Comparison of ENCODE assay signal across 15 cellular contexts in the genomic region with DNA sequence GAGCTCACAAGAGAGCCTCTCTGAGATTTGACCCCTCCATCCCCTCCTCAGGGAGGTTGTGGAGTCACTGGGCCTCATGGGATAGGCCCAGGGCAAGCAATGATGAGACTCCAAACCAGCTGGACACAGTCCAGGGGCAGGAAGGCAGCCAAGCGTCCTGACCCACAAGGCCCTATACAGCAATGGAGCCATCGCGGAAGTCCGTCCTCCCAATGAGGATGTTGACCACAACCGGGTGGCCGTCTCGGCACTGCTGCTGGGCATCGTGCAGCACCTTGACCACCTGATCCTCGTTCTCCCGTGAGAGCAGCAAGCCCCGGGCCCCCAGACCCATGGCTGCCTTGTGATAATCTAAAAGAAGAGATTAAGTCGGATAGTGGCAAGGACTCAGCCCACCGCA. TPM values are rescaled to one million over a fixed set of nuclear protein-coding genes. Genes with fewer than 3 reads are reported as not detected.
DNase-seq lines count a peak whose midpoint lies in the region; ATAC-seq, FAIRE-seq and TF ChIP-seq lines count a peak whose summit lies in the region.
"Had no signal": no experiment of that assay in that cellular context is flagged by ENCODE, and none has a peak within 500 bp of the region (broad histone marks: within the 10 kb centered on the region; RNA-seq: fewer than 3 reads in every experiment).

No MANE protein-coding gene starts in this region.

- H3K27ac ChIP-seq in AG04450 (ENCODE audit: low read depth, low read length) (peak overlapping the region; percentile 39), ovary (peak overlapping the region in 1 of 2 donors; percentile 30)

- H3K4me3 Mint-ChIP-seq in activated CD4-positive, alpha-beta T cell treated with anti-CD3 and anti-CD28 coated beads, Interleukin-2, amount 10 ng/mL, durations not matched to agents 24 days and 14 days = no peak overlapping the region
- no peak overlapping the region for H3K4me3 Mint-ChIP-seq in activated T-cell treated with anti-CD3 and anti-CD28 coated beads, Interleukin-2, amount 50 U/mL, for 4 hours
- H3K4me3 Mint-ChIP-seq: activated CD4-positive, alpha-beta T cell treated with anti-CD3 and anti-CD28 coated beads, Interleukin-2, amount 10 ng/mL, durations not matched to agents 7 days and 5 days; stimulated activated effector memory CD8-positive, alpha-beta T cell treated with anti-CD3 and anti-CD28 coated beads, Interleukin-12 subunit alpha, Interleukin-12 subunit beta, amount 100 ng/mL, for 72 hours had no signal

- H3K27ac Mint-ChIP-seq in activated CD4-positive, alpha-beta T cell treated with anti-CD3 and anti-CD28 coated beads, Interleukin-2, amount 10 ng/mL, durations not matched to agents 24 days and 14 days = no peak overlapping the region
- H3K27ac Mint-ChIP-seq: activated CD4-positive, alpha-beta T cell treated with anti-CD3 and anti-CD28 coated beads, Interleukin-2, amount 10 ng/mL, durations not matched to agents 7 days and 5 days; stimulated activated effector memory CD8-positive, alpha-beta T cell treated with anti-CD3 and anti-CD28 coated beads, Interleukin-12 subunit alpha, Interleukin-12 subunit beta, amount 100 ng/mL, for 72 hours had no signal

- no peaks in the 10 kb centered on the region for H3K27me3 Mint-ChIP-seq in activated CD4-positive, alpha-beta T cell treated with anti-CD3 and anti-CD28 coated beads, Interleukin-2, amount 10 ng/mL, durations not matched to agents 24 days and 14 days
- no peaks in the 10 kb centered on the region for H3K27me3 Mint-ChIP-seq in activated T-cell treated with anti-CD3 and anti-CD28 coated beads, Interleukin-2, amount 50 U/mL, for 4 hours (ENCODE audit: low read depth)
- H3K27me3 Mint-ChIP-seq: activated CD4-positive, alpha-beta T cell treated with anti-CD3 and anti-CD28 coated beads, Interleukin-2, amount 10 ng/mL, durations not matched to agents 7 days and 5 days had no signal

- peaks cover 16% of the 10 kb centered on the region for H3K9me3 ChIP-seq in AG04450 (ENCODE audit: control insufficient read depth, insufficient read depth, low read length)
- H3K9me3 ChIP-seq in ovary = no peaks in the 10 kb centered on the region

- intact Hi-C loops in cardiac septum (cut with DNase I) (loop anchor here (5.0 kb wide), 1 partner anchor 137 kb away; no protein-coding TSS in a partner anchor), ovary (cut with DNase I) (loop anchor here in 1 of 4 donors (10.0 kb wide), 2 partner anchors 140 to 1000 kb away; partner anchors contain the start of gene RAB8A)
- intact Hi-C loops in activated CD4-positive, alpha-beta T cell treated with anti-CD3 and anti-CD28 coated beads, Interleukin-2, amount 10 ng/mL, durations not matched to agents 24 days and 14 days (cut with micrococcal nuclease) = no loop called here

- H3K4me1 Mint-ChIP-seq in activated CD4-positive, alpha-beta T cell treated with anti-CD3 and anti-CD28 coated beads, Interleukin-2, amount 10 ng/mL, durations not matched to agents 24 days and 14 days = no peaks in the 10 kb centered on the region
- H3K4me1 Mint-ChIP-seq in activated T-cell treated with anti-CD3 and anti-CD28 coated beads, Interleukin-2, amount 50 U/mL, for 4 hours (ENCODE audit: low read depth) = no peaks in the 10 kb centered on the region
- H3K4me1 Mint-ChIP-seq: activated CD4-positive, alpha-beta T cell treated with anti-CD3 and anti-CD28 coated beads, Interleukin-2, amount 10 ng/mL, durations not matched to agents 7 days and 5 days; stimulated activated effector memory CD8-positive, alpha-beta T cell treated with anti-CD3 and anti-CD28 coated beads, Interleukin-12 subunit alpha, Interleukin-12 subunit beta, amount 100 ng/mL, for 72 hours had no signal

- POLR2A ChIA-PET in AG04450 (lab: Yijun Ruan, JAX) = no interaction called here

- H3K4me3 ChIP-seq in AG04450 (ENCODE audit: low read depth, low read length) (no peak overlapping the region), bronchial epithelial cell (ENCODE audit: low read depth, low read length) (no peak overlapping the region), ovary (no peak overlapping the region)

- peak; percentile 13 for FAIRE-seq in bronchial epithelial cell (lab: Jason Lieb, UNC)
- FAIRE-seq: A204.1 had no signal

- no peak for ATAC-seq in GM18873 (IDR thresholded peaks at IDR 0.05; ENCODE audit: low FRiP score, unreplicated experiment)
- ATAC-seq in activated T-cell treated with anti-CD3 and anti-CD28 coated beads, Interleukin-2, amount 50 U/mL, for 4 hours = no peak
- ATAC-seq: stimulated activated effector memory CD8-positive, alpha-beta T cell treated with anti-CD3 and anti-CD28 coated beads, Interleukin-12 subunit alpha, Interleukin-12 subunit beta, amount 100 ng/mL, for 72 hours had no signal

- DNase-seq in AG04450 (ENCODE audit: low read depth, low spot score) (no peak), bronchial epithelial cell (ENCODE audit: low read depth) (no peak), cardiac septum (ENCODE audit: low spot score) (peak; percentile 85), ovary (peak; percentile 76 to 88 (median 76)), T-helper 1 cell (no peak)
- DNase-seq in activated CD4-positive, alpha-beta T cell treated with anti-CD3 and anti-CD28 coated beads, Interleukin-2, amount 10 ng/mL, durations not matched to agents 24 days and 14 days = no peak
- DNase-seq in activated T-cell treated with anti-CD3 and anti-CD28 coated beads, Interleukin-2, amount 50 U/mL, for 4 hours = no peak
- DNase-seq: activated CD4-positive, alpha-beta T cell treated with anti-CD3 and anti-CD28 coated beads, Interleukin-2, amount 10 ng/mL, durations not matched to agents 7 days and 5 days; DND-41; foreskin melanocyte; midbrain; NCI-H1930 had no signal

- H3K27me3 ChIP-seq in AG04450 (ENCODE audit: control insufficient read depth, insufficient read depth, low read length) = no peaks in the 10 kb centered on the region
- H3K27me3 ChIP-seq in bronchial epithelial cell (ENCODE audit: control insufficient read depth, insufficient read depth, low read length) = no peaks in the 10 kb centered on the region
- H3K27me3 ChIP-seq in ovary = no peaks in the 10 kb centered on the region

- TF ChIP-seq CTCF in AG04450 (IDR thresholded peaks at IDR 0.05; ENCODE audit: low read depth, low read length) (no peak), bronchial epithelial cell (IDR thresholded peaks at IDR 0.05; ENCODE audit: insufficient read depth, low read length, severe bottlenecking) (no peak), ovary (IDR thresholded peaks at IDR 0.05) (no peak)

- H3K9me3 Mint-ChIP-seq in activated CD4-positive, alpha-beta T cell treated with anti-CD3 and anti-CD28 coated beads, Interleukin-2, amount 10 ng/mL, durations not matched to agents 24 days and 14 days = no peaks in the 10 kb centered on the region
- H3K9me3 Mint-ChIP-seq in activated T-cell treated with anti-CD3 and anti-CD28 coated beads, Interleukin-2, amount 50 U/mL, for 4 hours = no peaks in the 10 kb centered on the region
- H3K9me3 Mint-ChIP-seq: activated CD4-positive, alpha-beta T cell treated with anti-CD3 and anti-CD28 coated beads, Interleukin-2, amount 10 ng/mL, durations not matched to agents 7 days and 5 days; stimulated activated effector memory CD8-positive, alpha-beta T cell treated with anti-CD3 and anti-CD28 coated beads, Interleukin-12 subunit alpha, Interleukin-12 subunit beta, amount 100 ng/mL, for 72 hours had no signal

- WGBS in ovary, 3 donors = 13 to 27% (median 24%) methylated on average over 13 of the region's 13 CpGs

- H3K36me3 ChIP-seq in bronchial epithelial cell (ENCODE audit: control insufficient read depth, insufficient read depth, low read length) (peaks cover 24% of the 10 kb centered on the region), ovary (no peaks in the 10 kb centered on the region)

- CTCF ChIA-PET in AG04450 (lab: Charles Lee) = no interaction called here

- no peaks in the 10 kb centered on the region for H3K4me1 ChIP-seq in ovary (ENCODE audit: insufficient read depth)

- TF ChIP-seq EP300 in ovary (IDR thresholded peaks at IDR 0.05) = no peak

- H3K36me3 Mint-ChIP-seq in activated CD4-positive, alpha-beta T cell treated with anti-CD3 and anti-CD28 coated beads, Interleukin-2, amount 10 ng/mL, durations not matched to agents 24 days and 14 days (ENCODE audit: low read depth) = peaks cover 34% of the 10 kb centered on the region
- peaks cover 20% of the 10 kb centered on the region for H3K36me3 Mint-ChIP-seq in activated T-cell treated with anti-CD3 and anti-CD28 coated beads, Interleukin-2, amount 50 U/mL, for 4 hours (ENCODE audit: insufficient read depth)

- TF ChIP-seq POLR2A in ovary (IDR thresholded peaks at IDR 0.05) = no peak

RNA-seq across cellular contexts. Expression of gene SYDE1, which starts 7.9 kb away (rescaled TPM):
- polyA plus RNA-seq in AG04450 (2011; rRNA removed) (30.3 and 42.3 TPM in 2 replicates), ovary (10 to 100 TPM in 1 of 2 donors, 1 to 10 TPM in 1; 9.4 to 22.9 TPM)
- 29.1 and 38.4 TPM in 2 replicates for polyA minus RNA-seq in AG04450 (2011; rRNA and poly(A)+ RNA removed)
- total RNA-seq in bronchial epithelial cell (0.53 and 0.64 TPM in 2 replicates), cardiac septum (16.4 TPM), ovary (10 to 100 TPM; 22.2 to 61.9 (median 43.5) TPM)
- total RNA-seq in activated CD4-positive, alpha-beta T cell treated with anti-CD3 and anti-CD28 coated beads, Interleukin-2, amount 10 ng/mL, durations not matched to agents 24 days and 14 days = 1.1 and 1.3 TPM in 2 replicates
- under 1 TPM; 0.49 to 0.76 (median 0.63) TPM for total RNA-seq in activated T-cell treated with anti-CD3 and anti-CD28 coated beads, Interleukin-2, amount 50 U/mL, for 4 hours

RNA-seq across cellular contexts. Expression of gene OR1I1, which starts 33.1 kb away (rescaled TPM):
- not detected in 2 replicates for polyA plus RNA-seq in AG04450 (2011; rRNA removed)
- not detected in 2 replicates for polyA minus RNA-seq in AG04450 (2011; rRNA and poly(A)+ RNA removed)
- total RNA-seq in bronchial epithelial cell = not detected in 2 replicates
- total RNA-seq in cardiac septum = not detected
- total RNA-seq in ovary = not detected
- not detected for polyA plus RNA-seq in ovary
- not detected in 2 replicates for total RNA-seq in activated CD4-positive, alpha-beta T cell treated with anti-CD3 and anti-CD28 coated beads, Interleukin-2, amount 10 ng/mL, durations not matched to agents 24 days and 14 days
- total RNA-seq in activated T-cell treated with anti-CD3 and anti-CD28 coated beads, Interleukin-2, amount 50 U/mL, for 4 hours = not detected
- total RNA-seq: activated CD4-positive, alpha-beta T cell treated with anti-CD3 and anti-CD28 coated beads, Interleukin-2, amount 10 ng/mL, durations not matched to agents 7 days and 5 days had no signal

Comparison
In these comparisons a context has a peak if more than half of its experiments do, and no peak if none do; other contexts are left out.
1. DNase-seq: peak in cardiac septum (single experiment) and ovary (5 of 5); none in AG04450 (single experiment), bronchial epithelial cell (single experiment), T-helper 1 cell (0 of 5), activated CD4-positive, alpha-beta T cell treated with anti-CD3 and anti-CD28 coated beads, Interleukin-2, amount 10 ng/mL, durations not matched to agents 24 days and 14 days (single experiment) and activated T-cell treated with anti-CD3 and anti-CD28 coated beads, Interleukin-2, amount 50 U/mL, for 4 hours (single experiment).